In the genomic region with DNA sequence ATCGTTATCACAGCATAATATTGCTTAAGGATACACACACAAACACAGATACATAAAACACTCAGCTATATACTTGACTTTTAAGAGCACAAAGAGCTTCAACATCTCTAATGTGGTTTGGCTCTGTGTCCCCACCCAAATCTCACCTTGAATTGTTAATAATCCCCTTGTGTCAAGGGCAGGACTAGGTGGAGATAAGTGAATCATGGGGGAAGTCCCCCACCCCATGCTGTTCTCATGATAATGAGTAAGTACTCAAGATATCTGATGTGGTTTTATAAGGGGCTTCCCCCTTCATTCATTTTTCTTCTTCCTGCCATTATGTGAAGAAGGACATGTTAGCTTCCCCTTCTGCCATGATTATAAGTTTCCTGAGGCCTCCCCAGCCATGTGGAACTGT, we compare ENCODE assay signal across 17 cellular contexts.
DNase-seq lines count a peak whose midpoint lies in the region; ATAC-seq, FAIRE-seq and TF ChIP-seq lines count a peak whose summit lies in the region.
"Had no signal": no experiment of that assay in that cellular context is flagged by ENCODE, and none has a peak within 500 bp of the region (broad histone marks: within the 10 kb centered on the region; RNA-seq: fewer than 3 reads in every experiment).

No MANE protein-coding gene starts in this region.

- H3K4me1 Mint-ChIP-seq in activated CD8-positive, alpha-beta T cell treated with anti-CD3 and anti-CD28 coated beads for 36 hours (ENCODE audit: low read depth): peaks cover 2% of the 10 kb centered on the region
- no peaks in the 10 kb centered on the region for H3K4me1 Mint-ChIP-seq in activated CD8-positive, alpha-beta T cell treated with anti-CD3 and anti-CD28 coated beads, Interleukin-2, amount 10 ng/mL, durations not matched to agents 7 days and 5 days (ENCODE audit: low read depth)
- peaks cover 5 to 10% (median 9%) of the 10 kb centered on the region in 3 donors for H3K4me1 Mint-ChIP-seq in naive B cell
- H3K4me1 Mint-ChIP-seq: CD8-positive, alpha-beta memory T cell; GM23338 had no signal

- DNase-seq in activated CD8-positive, alpha-beta T cell treated with anti-CD3 and anti-CD28 coated beads for 36 hours: peak; percentile 49
- DNase-seq in activated CD8-positive, alpha-beta T cell treated with anti-CD3 and anti-CD28 coated beads, Interleukin-2, amount 10 ng/mL, durations not matched to agents 7 days and 5 days: no peak
- DNase-seq in Caki2 (ENCODE audit: low read depth): peak; percentile 26
- peak; percentile 15 for DNase-seq in epithelial cell of esophagus (ENCODE audit: low read depth)
- DNase-seq in naive B cell: peak; percentile 17
- no peak for DNase-seq in GM12891 (ENCODE audit: insufficient read length, low spot score)
- no peak for DNase-seq in RCC 7860 (ENCODE audit: low spot score)
- DNase-seq: CD8-positive, alpha-beta memory T cell; DMS79 treated with DMSO at 0.1 percent for 48 hours; NCI-H1417; NCI-H1930; NCI-H748 treated with DMSO at 0.1 percent for 48 hours had no signal

- POLR2A ChIA-PET in activated CD8-positive, alpha-beta T cell treated with anti-CD3 and anti-CD28 coated beads for 36 hours (lab: Charles Lee): no interaction called here
- POLR2A ChIA-PET in activated CD8-positive, alpha-beta T cell treated with anti-CD3 and anti-CD28 coated beads, Interleukin-2, amount 10 ng/mL, durations not matched to agents 7 days and 5 days (lab: Charles Lee): no interaction called here

- TF ChIP-seq POLR2A in GM12891 (IDR thresholded peaks at IDR 0.05; ENCODE audit: low read depth, low read length): no peak

- H3K27me3 Mint-ChIP-seq in activated CD8-positive, alpha-beta T cell treated with anti-CD3 and anti-CD28 coated beads for 36 hours: no peaks in the 10 kb centered on the region
- no peaks in the 10 kb centered on the region for H3K27me3 Mint-ChIP-seq in activated CD8-positive, alpha-beta T cell treated with anti-CD3 and anti-CD28 coated beads, Interleukin-2, amount 10 ng/mL, durations not matched to agents 7 days and 5 days (ENCODE audit: low read depth)
- no peaks in the 10 kb centered on the region for H3K27me3 Mint-ChIP-seq in naive B cell
- H3K27me3 Mint-ChIP-seq: CD8-positive, alpha-beta memory T cell had no signal

- in situ Hi-C loops in Caki2 (cut with HindIII; ENCODE audit: low pct_unique_long_range_greater_than_20kb, low sequenced_read_pairs): no loop called here

- no peak overlapping the region for H3K27ac Mint-ChIP-seq in activated CD8-positive, alpha-beta T cell treated with anti-CD3 and anti-CD28 coated beads for 36 hours
- H3K27ac Mint-ChIP-seq in activated CD8-positive, alpha-beta T cell treated with anti-CD3 and anti-CD28 coated beads, Interleukin-2, amount 10 ng/mL, durations not matched to agents 7 days and 5 days: no peak overlapping the region
- H3K27ac Mint-ChIP-seq in naive B cell: peak overlapping the region in 5 of 6 donors; percentile 23 to 87 (median 57)
- H3K27ac Mint-ChIP-seq: CD8-positive, alpha-beta memory T cell; GM23338 had no signal

- CTCF ChIA-PET in activated CD8-positive, alpha-beta T cell treated with anti-CD3 and anti-CD28 coated beads for 36 hours (lab: Charles Lee): no interaction called here
- CTCF ChIA-PET in activated CD8-positive, alpha-beta T cell treated with anti-CD3 and anti-CD28 coated beads, Interleukin-2, amount 10 ng/mL, durations not matched to agents 7 days and 5 days (lab: Charles Lee): no interaction called here

- peaks cover 8% of the 10 kb centered on the region for H3K9me3 Mint-ChIP-seq in activated CD8-positive, alpha-beta T cell treated with anti-CD3 and anti-CD28 coated beads for 36 hours
- no peaks in the 10 kb centered on the region for H3K9me3 Mint-ChIP-seq in activated CD8-positive, alpha-beta T cell treated with anti-CD3 and anti-CD28 coated beads, Interleukin-2, amount 10 ng/mL, durations not matched to agents 7 days and 5 days (ENCODE audit: insufficient read depth)
- peaks cover 4 to 20% (median 11%) of the 10 kb centered on the region in 7 donors for H3K9me3 Mint-ChIP-seq in naive B cell
- H3K9me3 Mint-ChIP-seq: GM23338 had no signal

- ATAC-seq in activated CD8-positive, alpha-beta T cell treated with anti-CD3 and anti-CD28 coated beads for 36 hours: peak; percentile 73
- ATAC-seq in activated CD8-positive, alpha-beta T cell treated with anti-CD3 and anti-CD28 coated beads, Interleukin-2, amount 10 ng/mL, durations not matched to agents 7 days and 5 days: no peak
- peak; percentile 92 to 94 for ATAC-seq in naive B cell (ENCODE audit: low read depth in 2 of 2)
- no peak for ATAC-seq in GM21619 (IDR thresholded peaks at IDR 0.05; ENCODE audit: unreplicated experiment)
- ATAC-seq: GM23338 had no signal

- intact Hi-C loops in activated CD8-positive, alpha-beta T cell treated with anti-CD3 and anti-CD28 coated beads for 36 hours (cut with micrococcal nuclease): no loop called here

- no peak overlapping the region for H3K4me3 ChIP-seq in epithelial cell of esophagus (ENCODE audit: low read length)
- H3K4me3 ChIP-seq: BLaER1 treated with 17β-estradiol and CSF1 and Interleukin-3, amounts not matched to agents 10 nM and 100 nM; GM23338 had no signal

- no peaks in the 10 kb centered on the region for H3K36me3 Mint-ChIP-seq in activated CD8-positive, alpha-beta T cell treated with anti-CD3 and anti-CD28 coated beads for 36 hours (ENCODE audit: low read depth)
- H3K36me3 Mint-ChIP-seq in activated CD8-positive, alpha-beta T cell treated with anti-CD3 and anti-CD28 coated beads, Interleukin-2, amount 10 ng/mL, durations not matched to agents 7 days and 5 days (ENCODE audit: low read depth): no peaks in the 10 kb centered on the region
- H3K36me3 Mint-ChIP-seq in naive B cell: peaks cover 0 to 11% of the 10 kb centered on the region in 2 donors
- H3K36me3 Mint-ChIP-seq: CD8-positive, alpha-beta memory T cell had no signal

- no peak for TF ChIP-seq CTCF in activated CD8-positive, alpha-beta T cell treated with anti-CD3 and anti-CD28 coated beads for 36 hours (IDR thresholded peaks at IDR 0.05)
- TF ChIP-seq CTCF in epithelial cell of esophagus (IDR thresholded peaks at IDR 0.05; ENCODE audit: insufficient read depth, low read depth, low read length, missing control alignments): no peak

- H3K4me3 Mint-ChIP-seq in activated CD8-positive, alpha-beta T cell treated with anti-CD3 and anti-CD28 coated beads for 36 hours: no peak overlapping the region
- H3K4me3 Mint-ChIP-seq in activated CD8-positive, alpha-beta T cell treated with anti-CD3 and anti-CD28 coated beads, Interleukin-2, amount 10 ng/mL, durations not matched to agents 7 days and 5 days: no peak overlapping the region
- no peak overlapping the region for H3K4me3 Mint-ChIP-seq in naive B cell
- H3K4me3 Mint-ChIP-seq: CD8-positive, alpha-beta memory T cell; GM23338 had no signal

- FAIRE-seq in GM12891 (lab: Jason Lieb, UNC) (no peak), RCC 7860 (lab: Jason Lieb, UNC) (no peak)
- FAIRE-seq: A204.1, G401.6 had no signal

TF ChIP-seq in GM12891, 5 proteins besides CTCF, POLR2A, EP300 and RAD21:
- no peak for TF ChIP-seq POLR2AphosphoS5 (IDR thresholded peaks at IDR 0.05; ENCODE audit: low read depth, low read length)
- no peak for TF ChIP-seq TAF1 (IDR thresholded peaks at IDR 0.05; ENCODE audit: low read depth, low read length)
- TF ChIP-seq POU2F2 (IDR thresholded peaks at IDR 0.05; ENCODE audit: low read depth, low read length): no peak
- TF ChIP-seq SPI1 (IDR thresholded peaks at IDR 0.05; ENCODE audit: low read depth, low read length): no peak
- TF ChIP-seq PAX5 (IDR thresholded peaks at IDR 0.05; ENCODE audit: insufficient read depth, low read length, severe bottlenecking): no peak
TF ChIP-seq in GM12891: peak in this region for 0.

Comparison
In these comparisons a context has a peak if more than half of its experiments do, and no peak if none do; other contexts are left out.
1. ATAC-seq: peak in activated CD8-positive, alpha-beta T cell treated with anti-CD3 and anti-CD28 coated beads for 36 hours (single experiment) and naive B cell (2 of 2); none in activated CD8-positive, alpha-beta T cell treated with anti-CD3 and anti-CD28 coated beads, Interleukin-2, amount 10 ng/mL, durations not matched to agents 7 days and 5 days (single experiment) and GM21619 (single experiment).
2. DNase-seq: peak in activated CD8-positive, alpha-beta T cell treated with anti-CD3 and anti-CD28 coated beads for 36 hours (single experiment), Caki2 (single experiment), epithelial cell of esophagus (single experiment) and naive B cell (single experiment); none in activated CD8-positive, alpha-beta T cell treated with anti-CD3 and anti-CD28 coated beads, Interleukin-2, amount 10 ng/mL, durations not matched to agents 7 days and 5 days (single experiment), GM12891 (single experiment) and RCC 7860 (single experiment).
3. H3K27ac Mint-ChIP-seq: peak in naive B cell (5 of 6); none in activated CD8-positive, alpha-beta T cell treated with anti-CD3 and anti-CD28 coated beads for 36 hours (single experiment) and activated CD8-positive, alpha-beta T cell treated with anti-CD3 and anti-CD28 coated beads, Interleukin-2, amount 10 ng/mL, durations not matched to agents 7 days and 5 days (single experiment).